ENCODE assay signal across 1 cellular context in genomic region chr11:76781046-76781801, GRCh38.
TF ChIP-seq lines count a peak whose summit lies in the region.

No MANE protein-coding gene starts in this region.

TF ChIP-seq in HepG2, 621 proteins besides CTCF, POLR2A, EP300 and RAD21 (continued from another document):
- TF ChIP-seq BRCA1 (CRISPR knock-in tag; IDR thresholded peaks at IDR 0.05) (no peak), CBX5 (CRISPR knock-in tag; IDR thresholded peaks at IDR 0.05; ENCODE audit: borderline replicate concordance) (no peak), MNT (IDR thresholded peaks at IDR 0.05) (no peak), ZNF768 (CRISPR knock-in tag; IDR thresholded peaks at IDR 0.05) (peak; percentile 84), FOXP4 (CRISPR knock-in tag; IDR thresholded peaks at IDR 0.05) (peak; percentile 67; the same call in 1 of the 2 replicates), MIER2 (CRISPR knock-in tag; IDR thresholded peaks at IDR 0.05) (no peak), NBN (conservative IDR thresholded peaks at IDR 0.05) (no peak), RFXAP (CRISPR knock-in tag; IDR thresholded peaks at IDR 0.05; ENCODE audit: borderline replicate concordance) (no peak), ZNF503 (CRISPR knock-in tag; IDR thresholded peaks at IDR 0.05) (no peak), GLMP (CRISPR knock-in tag; IDR thresholded peaks at IDR 0.05; ENCODE audit: borderline replicate concordance) (no peak), ATF3 (CRISPR knock-in tag; IDR thresholded peaks at IDR 0.05) (no peak), NR2F6 (IDR thresholded peaks at IDR 0.05) (peak; percentile 59; the same call in 1 of the 2 replicates), NR2F6 (CRISPR knock-in tag; IDR thresholded peaks at IDR 0.05) (peak; percentile 29; the same call in 1 of the 2 replicates), ZSCAN12 (CRISPR knock-in tag; IDR thresholded peaks at IDR 0.05) (no peak), ZNF710 (CRISPR knock-in tag; IDR thresholded peaks at IDR 0.05; ENCODE audit: borderline replicate concordance) (peak; percentile 18; the same call in 1 of the 2 replicates), ZNF563 (CRISPR knock-in tag; IDR thresholded peaks at IDR 0.05) (0 out of 2 replicates have a peak, but pooled peaks have one; percentile 21), MAFF (IDR thresholded peaks at IDR 0.05; ENCODE audit: low read depth, low read length) (no peak), ZMYM2 (CRISPR knock-in tag; IDR thresholded peaks at IDR 0.05) (0 out of 2 replicates have a peak, but pooled peaks have one; percentile 37), ZBTB33 (CRISPR knock-in tag; IDR thresholded peaks at IDR 0.05) (0 out of 2 replicates have a peak, but pooled peaks have one; percentile 7), ZFP91 (CRISPR knock-in tag; IDR thresholded peaks at IDR 0.05; ENCODE audit: borderline replicate concordance) (no peak; the same call in 1 of the 2 replicates), HNF4A (CRISPR knock-in tag; IDR thresholded peaks at IDR 0.05) (peak; percentile 78), FOXA1 (IDR thresholded peaks at IDR 0.05) (no peak), FOXA1 (CRISPR knock-in tag; IDR thresholded peaks at IDR 0.05) (no peak), ZNF574 (CRISPR knock-in tag; IDR thresholded peaks at IDR 0.05) (peak; percentile 55), MAZ (IDR thresholded peaks at IDR 0.05; ENCODE audit: borderline replicate concordance, low read depth, low read length) (no peak; the same call in 1 of the 2 replicates), MAZ (CRISPR knock-in tag; IDR thresholded peaks at IDR 0.05; ENCODE audit: low read depth) (peak; percentile 47; the same call in 1 of the 2 replicates), NFRKB (IDR thresholded peaks at IDR 0.05) (no peak), SKI (IDR thresholded peaks at IDR 0.05; ENCODE audit: partially characterized antibody) (peak; percentile 75), EHMT2 (IDR thresholded peaks at IDR 0.05; ENCODE audit: borderline replicate concordance, low read depth, low read length) (no peak), FOSL2 (CRISPR knock-in tag; IDR thresholded peaks at IDR 0.05) (0 out of 2 replicates have a peak, but pooled peaks have one; percentile 19), ZBED4 (CRISPR knock-in tag; IDR thresholded peaks at IDR 0.05; ENCODE audit: borderline replicate concordance) (no peak)
